ENCODE assay signal across 8 cellular contexts in genomic region chr20:23637282-23638221, GRCh38. TPM values are rescaled to one million over a fixed set of nuclear protein-coding genes. Genes with fewer than 3 reads are reported as not detected.
DNase-seq lines count a peak whose midpoint lies in the region; ATAC-seq and TF ChIP-seq lines count a peak whose summit lies in the region.

CST3 (minus strand) TSS chr20:23637955; CDS start chr20:23637862, 93 bp downstream.

- no peak within 1 kb of the TSS for H3K4me2 ChIP-seq in OCI-LY7 (ENCODE audit: low read length)

- no TSS peak for BruUV-seq in OCI-LY7 (replicated peaks; lab: Mats Ljungman, UMichigan)

- no peak within 1 kb of the TSS for H3K27ac ChIP-seq in OCI-LY7 (ENCODE audit: low read depth, low read length, poor library complexity, severe bottlenecking)

- no peaks in the 10 kb centered on the region for H3K9me3 ChIP-seq in OCI-LY7 (ENCODE audit: low read length)

- H4K20me1 ChIP-seq in OCI-LY7 (ENCODE audit: insufficient read depth, low read length), result no peaks in the 10 kb centered on the region

- no peaks in the 10 kb centered on the region for H3K79me2 ChIP-seq in OCI-LY7 (ENCODE audit: insufficient read depth, low read depth, low read length)

- no peak within 1 kb of the TSS for H2AFZ ChIP-seq in OCI-LY7 (ENCODE audit: low read length)

- H3K27ac Mint-ChIP-seq in activated CD8-positive, alpha-beta T cell treated with anti-CD3 and anti-CD28 coated beads for 36 hours, result no peak within 1 kb of the TSS
- peak within 1 kb of the TSS in 1 of 2 donors; percentile 73 for H3K27ac Mint-ChIP-seq in natural killer cell treated with Interleukin-12 subunit alpha and Interleukin-12 subunit beta and Interleukin-15 and Interleukin-18, amount 100 ng/mL, for 72 hours

- H3K4me1 Mint-ChIP-seq in activated CD8-positive, alpha-beta T cell treated with anti-CD3 and anti-CD28 coated beads for 36 hours (ENCODE audit: low read depth), result peaks cover 7% of the 10 kb centered on the region
- H3K4me1 Mint-ChIP-seq in natural killer cell treated with Interleukin-12 subunit alpha and Interleukin-12 subunit beta and Interleukin-15 and Interleukin-18, amount 100 ng/mL, for 72 hours (ENCODE audit: low read depth in 2 of 2), result peaks cover 5 to 16% of the 10 kb centered on the region in 2 donors

- no peak within 1 kb of the TSS for H3K4me3 ChIP-seq in OCI-LY7 (ENCODE audit: low read depth, low read length, poor library complexity, severe bottlenecking)

- H3K27me3 Mint-ChIP-seq in activated CD8-positive, alpha-beta T cell treated with anti-CD3 and anti-CD28 coated beads for 36 hours, result peaks cover 18% of the 10 kb centered on the region
- peaks cover 0 to 2% of the 10 kb centered on the region in 2 donors for H3K27me3 Mint-ChIP-seq in natural killer cell treated with Interleukin-12 subunit alpha and Interleukin-12 subunit beta and Interleukin-15 and Interleukin-18, amount 100 ng/mL, for 72 hours

- H3K36me3 ChIP-seq in OCI-LY7 (ENCODE audit: insufficient read depth, low read length), result no peaks in the 10 kb centered on the region

- no peaks in the 10 kb centered on the region for H3K36me3 Mint-ChIP-seq in activated CD8-positive, alpha-beta T cell treated with anti-CD3 and anti-CD28 coated beads for 36 hours (ENCODE audit: low read depth)
- no peaks in the 10 kb centered on the region for H3K36me3 Mint-ChIP-seq in natural killer cell treated with Interleukin-12 subunit alpha and Interleukin-12 subunit beta and Interleukin-15 and Interleukin-18, amount 100 ng/mL, for 72 hours

- CTCF ChIA-PET in activated CD8-positive, alpha-beta T cell treated with anti-CD3 and anti-CD28 coated beads for 36 hours (lab: Charles Lee), result no interaction called here
- CTCF ChIA-PET in OCI-LY7 (lab: Charles Lee; ENCODE audit: unreplicated experiment), result no interaction called here

- no peaks in the 10 kb centered on the region for H3K4me1 ChIP-seq in OCI-LY7 (ENCODE audit: insufficient read depth, low read length, poor library complexity, severe bottlenecking)

- H3K9me2 ChIP-seq in OCI-LY7 (ENCODE audit: insufficient read depth, low read length), result no peaks in the 10 kb centered on the region

- intact Hi-C loops in activated CD8-positive, alpha-beta T cell treated with anti-CD3 and anti-CD28 coated beads for 36 hours (cut with micrococcal nuclease), result no loop called here
- intact Hi-C loops in OCI-LY7 (cut with micrococcal nuclease; ENCODE audit: unreplicated experiment), result no loop called here

- TF ChIP-seq CTCF in activated CD8-positive, alpha-beta T cell treated with anti-CD3 and anti-CD28 coated beads for 36 hours (IDR thresholded peaks at IDR 0.05), result no peak
- no peak for TF ChIP-seq CTCF in OCI-LY7 (conservative IDR thresholded peaks at IDR 0.05; ENCODE audit: low read length)

- DNase-seq in AG20443 (ENCODE audit: low spot score), result peak; percentile 97
- peak; percentile 12 for DNase-seq in NCI-H2107 treated with DMSO at 0.1 percent for 48 hours (lab: John Stamatoyannopoulos, UW; ENCODE audit: unreplicated experiment)
- DNase-seq in activated CD8-positive, alpha-beta T cell treated with anti-CD3 and anti-CD28 coated beads for 36 hours, result peak; percentile 14
- peak; percentile 69 for DNase-seq in foreskin melanocyte
- peak; percentile 81 for DNase-seq in natural killer cell treated with Interleukin-12 subunit alpha and Interleukin-12 subunit beta and Interleukin-15 and Interleukin-18, amount 100 ng/mL, for 72 hours (ENCODE audit: low spot score)
- DNase-seq in OCI-LY7 (ENCODE audit: low spot score), result no peak

- POLR2A ChIA-PET in activated CD8-positive, alpha-beta T cell treated with anti-CD3 and anti-CD28 coated beads for 36 hours (lab: Charles Lee), result no interaction called here
- POLR2A ChIA-PET in OCI-LY7 (lab: Charles Lee), result no interaction called here

- H3K4me3 Mint-ChIP-seq in activated CD8-positive, alpha-beta T cell treated with anti-CD3 and anti-CD28 coated beads for 36 hours, result peak within 1 kb of the TSS; percentile 48
- peak within 1 kb of the TSS; percentile 82 for H3K4me3 Mint-ChIP-seq in natural killer cell treated with Interleukin-12 subunit alpha and Interleukin-12 subunit beta and Interleukin-15 and Interleukin-18, amount 100 ng/mL, for 72 hours

- peak; percentile 53 for ATAC-seq in GM18511 (IDR thresholded peaks at IDR 0.05; ENCODE audit: unreplicated experiment)
- peak; percentile 46 for ATAC-seq in HG03025 (IDR thresholded peaks at IDR 0.05; ENCODE audit: low FRiP score, unreplicated experiment)
- no peak for ATAC-seq in activated CD8-positive, alpha-beta T cell treated with anti-CD3 and anti-CD28 coated beads for 36 hours
- peak; percentile 61 to 80 for ATAC-seq in natural killer cell treated with Interleukin-12 subunit alpha and Interleukin-12 subunit beta and Interleukin-15 and Interleukin-18, amount 100 ng/mL, for 72 hours

- H3K9me3 Mint-ChIP-seq in activated CD8-positive, alpha-beta T cell treated with anti-CD3 and anti-CD28 coated beads for 36 hours, result no peaks in the 10 kb centered on the region
- no peaks in the 10 kb centered on the region for H3K9me3 Mint-ChIP-seq in natural killer cell treated with Interleukin-12 subunit alpha and Interleukin-12 subunit beta and Interleukin-15 and Interleukin-18, amount 100 ng/mL, for 72 hours

RNA-seq across cellular contexts. Expression of gene CST3, which starts in this region (rescaled TPM):
- 1 to 10 TPM in 1 of 2 experiments, under 1 TPM in 1; 0.72 to 1.2 TPM for total RNA-seq in activated CD8-positive, alpha-beta T cell treated with anti-CD3 and anti-CD28 coated beads for 36 hours
- total RNA-seq in natural killer cell treated with Interleukin-12 subunit alpha and Interleukin-12 subunit beta and Interleukin-15 and Interleukin-18, amount 100 ng/mL, for 72 hours, result 10 to 100 TPM in 1 of 2 donors, 1 to 10 TPM in 1; 5.4 to 16.6 TPM
- total RNA-seq in OCI-LY7 (2014; rRNA removed; shearing (Covaris generic)), result not detected in 2 replicates
- not detected in 2 replicates for total RNA-seq in OCI-LY7 (2022)
